In the genomic region with DNA sequence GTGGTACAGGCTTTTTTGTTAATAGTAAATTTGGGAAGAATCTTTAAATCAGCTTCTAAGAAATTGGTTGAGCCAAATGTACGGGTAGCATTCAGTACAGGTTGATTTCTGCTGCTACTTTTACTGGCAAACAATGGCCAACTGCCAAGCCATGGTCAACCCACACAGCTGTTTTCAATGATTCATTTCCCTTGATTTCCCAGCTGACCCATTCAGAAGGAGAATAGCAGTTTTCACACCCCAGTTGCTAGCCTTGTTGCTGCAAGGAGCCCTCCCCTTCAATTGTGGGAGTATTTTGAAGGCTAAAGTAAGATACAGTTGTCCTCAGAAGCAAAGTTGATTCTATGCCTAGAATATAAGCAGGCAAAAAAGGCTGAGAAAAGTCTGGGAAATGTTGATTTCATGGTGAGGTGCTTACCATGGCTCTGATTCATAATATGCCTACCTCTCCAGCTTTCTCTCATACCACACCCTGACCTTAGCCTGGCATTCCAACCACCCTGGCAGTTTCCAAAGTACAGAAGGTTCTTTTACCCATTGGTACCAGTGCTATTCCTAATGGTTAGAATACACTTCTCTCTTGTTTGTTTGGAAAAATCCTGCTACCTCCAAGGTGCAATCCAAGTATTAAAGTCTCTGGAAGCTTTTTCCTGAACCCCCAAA, we compare ENCODE assay signal across 8 cellular contexts.
DNase-seq lines count a peak whose midpoint lies in the region; ATAC-seq and TF ChIP-seq lines count a peak whose summit lies in the region.

No MANE protein-coding gene starts in this region.

- H3K4me2 ChIP-seq in mesenchymal stem cell (ENCODE audit: low read length, poor library complexity, severe bottlenecking) = peak overlapping the region; percentile 33

- no peak overlapping the region for H2BK15ac ChIP-seq in mesenchymal stem cell (ENCODE audit: low read depth, poor library complexity, severe bottlenecking)

- H3K18ac ChIP-seq in mesenchymal stem cell (ENCODE audit: low read depth in 1 of 2, low read length in 2 of 2) = peak overlapping the region; percentile 45 to 62

- H2BK12ac ChIP-seq in mesenchymal stem cell (ENCODE audit: low read length in 2 of 2) = peak overlapping the region; percentile 1 to 49

- H3K4ac ChIP-seq in mesenchymal stem cell (ENCODE audit: low read depth in 1 of 2, low read length in 2 of 2) = peak overlapping the region in 1 of 2 experiments; percentile 68

- peaks cover 0 to 4% of the 10 kb centered on the region in 2 experiments for H3K36me3 ChIP-seq in mesenchymal stem cell (ENCODE audit: control insufficient read depth in 1 of 2, insufficient read depth in 2 of 2, low read depth in 1 of 2, low read length in 2 of 2)

- no peaks in the 10 kb centered on the region for H3K79me1 ChIP-seq in mesenchymal stem cell (replicated peaks; ENCODE audit: low read length, poor library complexity, severe bottlenecking)

- no peaks in the 10 kb centered on the region for H3K9me3 Mint-ChIP-seq in chondrocyte (ENCODE audit: low read depth)
- H3K9me3 Mint-ChIP-seq in stimulated activated naive B cell treated with anti-CD40 and anti-IgM and Interleukin-4, amounts not matched to agents 10 μg/mL and 1 μg/mL and 100 μg/mL, for 72 hours = no peaks in the 10 kb centered on the region

- H3K14ac ChIP-seq in mesenchymal stem cell (ENCODE audit: low read length in 2 of 2) = no peak overlapping the region

- no peaks in the 10 kb centered on the region for H3K27me3 Mint-ChIP-seq in chondrocyte (ENCODE audit: low read depth)
- H3K27me3 Mint-ChIP-seq in stimulated activated naive B cell treated with anti-CD40 and anti-IgM and Interleukin-4, amounts not matched to agents 10 μg/mL and 1 μg/mL and 100 μg/mL, for 72 hours = no peaks in the 10 kb centered on the region

- DNase-seq in DMS53 treated with DMSO at 0.1 percent for 48 hours (lab: John Stamatoyannopoulos, UW; ENCODE audit: unreplicated experiment) = peak; percentile 25
- peak; percentile 33 to 81 for DNase-seq in NCI-H2081 (lab: John Stamatoyannopoulos, UW)
- no peak for DNase-seq in chondrocyte (ENCODE audit: low spot score)
- DNase-seq in mesenchymal stem cell = peak; percentile 78
- no peak for DNase-seq in stimulated activated naive B cell treated with anti-CD40 and anti-IgM and Interleukin-4, amounts not matched to agents 10 μg/mL and 1 μg/mL and 100 μg/mL, for 72 hours
- no peak for DNase-seq in NCI-H2171 (lab: John Stamatoyannopoulos, UW)

- peak overlapping the region; percentile 91 for H3K27ac ChIP-seq in mesenchymal stem cell (ENCODE audit: low read length, poor library complexity, severe bottlenecking)

- no peaks in the 10 kb centered on the region for H3K27me3 ChIP-seq in mesenchymal stem cell (ENCODE audit: control insufficient read depth in 1 of 2, insufficient read depth in 1 of 2, low read length in 2 of 2)

- peaks cover 51% of the 10 kb centered on the region for H3K4me1 Mint-ChIP-seq in chondrocyte (ENCODE audit: low read depth)
- peaks cover 9 to 24% of the 10 kb centered on the region in 2 donors for H3K4me1 Mint-ChIP-seq in stimulated activated naive B cell treated with anti-CD40 and anti-IgM and Interleukin-4, amounts not matched to agents 10 μg/mL and 1 μg/mL and 100 μg/mL, for 72 hours

- no peak for ATAC-seq in HG03095 (IDR thresholded peaks at IDR 0.05; ENCODE audit: unreplicated experiment)
- no peak for ATAC-seq in stimulated activated naive B cell treated with anti-CD40 and anti-IgM and Interleukin-4, amounts not matched to agents 10 μg/mL and 1 μg/mL and 100 μg/mL, for 72 hours (replicated peaks)
- no peak for ATAC-seq in HG03342 (IDR thresholded peaks at IDR 0.05; ENCODE audit: unreplicated experiment)

- no peak overlapping the region for H4K91ac ChIP-seq in mesenchymal stem cell (ENCODE audit: low read length)

- peaks cover 2% of the 10 kb centered on the region for H3K4me1 ChIP-seq in mesenchymal stem cell (ENCODE audit: control insufficient read depth, insufficient read depth, low read depth, low read length)

- WGBS in mesenchymal stem cell = 17% methylated on average over 1 of the region's 1 CpG

- peak overlapping the region; percentile 44 for H2BK120ac ChIP-seq in mesenchymal stem cell (ENCODE audit: low read depth, low read length)

- TF ChIP-seq CTCF in chondrocyte (IDR thresholded peaks at IDR 0.05) = no peak

- no peak overlapping the region for H3K4me3 ChIP-seq in mesenchymal stem cell (ENCODE audit: insufficient read depth in 1 of 2, low read depth in 1 of 2, low read length in 2 of 2)

- H2AFZ ChIP-seq in mesenchymal stem cell (ENCODE audit: low read depth, low read length) = no peak overlapping the region

- H3K9me3 ChIP-seq in mesenchymal stem cell (ENCODE audit: control insufficient read depth, low read length) = no peaks in the 10 kb centered on the region

- H2BK5ac ChIP-seq in mesenchymal stem cell (ENCODE audit: low read depth, low read length, poor library complexity, severe bottlenecking) = no peak overlapping the region

- no peaks in the 10 kb centered on the region for H3K36me3 Mint-ChIP-seq in chondrocyte (ENCODE audit: low read depth)
- H3K36me3 Mint-ChIP-seq in stimulated activated naive B cell treated with anti-CD40 and anti-IgM and Interleukin-4, amounts not matched to agents 10 μg/mL and 1 μg/mL and 100 μg/mL, for 72 hours = no peaks in the 10 kb centered on the region

- peak overlapping the region; percentile 69 for H3K9ac ChIP-seq in mesenchymal stem cell (ENCODE audit: low read length)

- H3K4me3 Mint-ChIP-seq in chondrocyte (ENCODE audit: unreplicated experiment) = no peak overlapping the region
- no peak overlapping the region for H3K4me3 Mint-ChIP-seq in stimulated activated naive B cell treated with anti-CD40 and anti-IgM and Interleukin-4, amounts not matched to agents 10 μg/mL and 1 μg/mL and 100 μg/mL, for 72 hours

- peak overlapping the region; percentile 27 for H3K27ac Mint-ChIP-seq in chondrocyte (ENCODE audit: unreplicated experiment)
- no peak overlapping the region for H3K27ac Mint-ChIP-seq in stimulated activated naive B cell treated with anti-CD40 and anti-IgM and Interleukin-4, amounts not matched to agents 10 μg/mL and 1 μg/mL and 100 μg/mL, for 72 hours

- peak overlapping the region; percentile 36 for H2AK5ac ChIP-seq in mesenchymal stem cell (ENCODE audit: low read length, severe bottlenecking)

- H3K23ac ChIP-seq in mesenchymal stem cell (ENCODE audit: low read length in 2 of 2) = no peak overlapping the region

- H4K8ac ChIP-seq in mesenchymal stem cell (ENCODE audit: low read length) = no peak overlapping the region

Comparison
In these comparisons a context has a peak if more than half of its experiments do, and no peak if none do; other contexts are left out.
1. DNase-seq: peak in DMS53 treated with DMSO at 0.1 percent for 48 hours (single experiment), NCI-H2081 (2 of 2) and mesenchymal stem cell (single experiment); none in chondrocyte (single experiment), stimulated activated naive B cell treated with anti-CD40 and anti-IgM and Interleukin-4, amounts not matched to agents 10 μg/mL and 1 μg/mL and 100 μg/mL, for 72 hours (single experiment) and NCI-H2171 (single experiment).